In genomic region chr4:180674629-180675367, GRCh38 we compare ENCODE assay signal across 20 cellular contexts.
DNase-seq lines count a peak whose midpoint lies in the region; ATAC-seq and TF ChIP-seq lines count a peak whose summit lies in the region.
"Had no signal": no experiment of that assay in that cellular context is flagged by ENCODE, and none has a peak within 500 bp of the region (broad histone marks: within the 10 kb centered on the region; RNA-seq: fewer than 3 reads in every experiment).

No MANE protein-coding gene starts in this region.

- no peaks in the 10 kb centered on the region for H3K79me2 ChIP-seq in GM23338 (replicated peaks; ENCODE audit: insufficient read depth)
- no peaks in the 10 kb centered on the region for H3K79me2 ChIP-seq in neural progenitor cell (ENCODE audit: low read depth)

- no peak overlapping the region for H3K9ac ChIP-seq in neural progenitor cell

- H3K4me1 ChIP-seq in GM23338 (ENCODE audit: insufficient read depth) (peaks cover 11% of the 10 kb centered on the region), SJCRH30 (peaks cover 10% of the 10 kb centered on the region), neural progenitor cell (peaks cover 14% of the 10 kb centered on the region)

- H3K4me1 Mint-ChIP-seq in GM23338 (peaks cover 13% of the 10 kb centered on the region), neural progenitor cell (peaks cover 6% of the 10 kb centered on the region)
- H3K4me1 Mint-ChIP-seq: CD4-positive, CD25-positive, alpha-beta regulatory T cell had no signal

- H3F3A ChIP-seq in GM23338 (replicated peaks; ENCODE audit: low read depth) (no peaks in the 10 kb centered on the region), neural progenitor cell (ENCODE audit: low read depth) (no peaks in the 10 kb centered on the region)

- H3K9me3 ChIP-seq in SJCRH30 (replicated peaks) (no peaks in the 10 kb centered on the region), neural progenitor cell (ENCODE audit: low read depth) (no peaks in the 10 kb centered on the region)
- H3K9me3 ChIP-seq: MG63 had no signal

- TF ChIP-seq CTCF in GM23338 (conservative IDR thresholded peaks at IDR 0.05; ENCODE audit: low read depth in 2 of 2) (no peak), neural progenitor cell (IDR thresholded peaks at IDR 0.05) (no peak)

- H3K27me3 Mint-ChIP-seq in GM23338 (ENCODE audit: insufficient read depth, low read depth, poor library complexity) = no peaks in the 10 kb centered on the region
- peaks cover 2% of the 10 kb centered on the region for H3K27me3 Mint-ChIP-seq in neural progenitor cell (ENCODE audit: insufficient read depth, low read depth)
- H3K27me3 Mint-ChIP-seq: CD4-positive, CD25-positive, alpha-beta regulatory T cell had no signal

- H3K27ac ChIP-seq in GM23338 (ENCODE audit: low read depth) (no peak overlapping the region), SJCRH30 (peak overlapping the region; percentile 96), neural progenitor cell (no peak overlapping the region)
- H3K27ac ChIP-seq: SK-N-MC had no signal

- ATAC-seq in GM23338 (no peak), GM21717 (IDR thresholded peaks at IDR 0.05; ENCODE audit: unreplicated experiment) (no peak)
- ATAC-seq: PC-3 had no signal

- H3K36me3 ChIP-seq in GM23338 (ENCODE audit: insufficient read depth) (no peaks in the 10 kb centered on the region), SJCRH30 (no peaks in the 10 kb centered on the region), neural progenitor cell (no peaks in the 10 kb centered on the region)
- H3K36me3 ChIP-seq: MG63 had no signal

- H3K9me3 Mint-ChIP-seq in GM23338 (no peaks in the 10 kb centered on the region), neural progenitor cell (no peaks in the 10 kb centered on the region)

- H2AFZ ChIP-seq in GM23338 = peak overlapping the region; percentile 66
- H2AFZ ChIP-seq in neural progenitor cell (replicated peaks) = peak overlapping the region; percentile 34

- H3K36me3 Mint-ChIP-seq in GM23338 (ENCODE audit: low read depth) (no peaks in the 10 kb centered on the region), neural progenitor cell (no peaks in the 10 kb centered on the region)
- H3K36me3 Mint-ChIP-seq: CD4-positive, CD25-positive, alpha-beta regulatory T cell had no signal

- DNase-seq in GM23338 (ENCODE audit: low spot score) (no peak), NCI-H146 treated with DMSO at 0.1 percent for 48 hours (lab: John Stamatoyannopoulos, UW; ENCODE audit: unreplicated experiment) (peak; percentile 83), SJCRH30 (no peak), neural progenitor cell (ENCODE audit: low spot score) (no peak), NCI-H2227 (lab: John Stamatoyannopoulos, UW; ENCODE audit: unreplicated experiment) (no peak), midbrain (lab: John Stamatoyannopoulos, UW) (no peak), NCI-H526 treated with DMSO at 0.1 percent for 48 hours (lab: John Stamatoyannopoulos, UW) (no peak)
- DNase-seq: AML-193; CD4-positive, CD25-positive, alpha-beta regulatory T cell; DMS79 treated with DMSO at 0.1 percent for 48 hours; GDM1; KBM-7; MG63; NCI-H1436; NCI-H2171; NK-92 treated with Interleukin-12 subunit alpha and Interleukin-12 subunit beta, amount 100 ng/mL, for 24 hours; PC-3; T-helper 1 cell had no signal

- H3K27me3 ChIP-seq in GM23338 (ENCODE audit: insufficient read depth) (no peaks in the 10 kb centered on the region), SJCRH30 (no peaks in the 10 kb centered on the region), neural progenitor cell (no peaks in the 10 kb centered on the region)
- H3K27me3 ChIP-seq: MG63 had no signal

- H3K27ac Mint-ChIP-seq in GM23338 (no peak overlapping the region), neural progenitor cell (no peak overlapping the region)
- H3K27ac Mint-ChIP-seq: CD4-positive, CD25-positive, alpha-beta regulatory T cell had no signal

- H3K4me3 Mint-ChIP-seq in GM23338 = no peak overlapping the region
- no peak overlapping the region for H3K4me3 Mint-ChIP-seq in neural progenitor cell
- H3K4me3 Mint-ChIP-seq: CD4-positive, CD25-positive, alpha-beta regulatory T cell had no signal

- H3K4me3 ChIP-seq in GM23338 (no peak overlapping the region), SJCRH30 (no peak overlapping the region), neural progenitor cell (no peak overlapping the region)
- H3K4me3 ChIP-seq: MG63, SK-N-MC had no signal

- H3K4me2 ChIP-seq in GM23338 (peak overlapping the region; percentile 51), neural progenitor cell (peak overlapping the region; percentile 19)

- H4K20me1 ChIP-seq in GM23338 (replicated peaks; ENCODE audit: insufficient read depth) = no peaks in the 10 kb centered on the region
- H4K20me1 ChIP-seq in neural progenitor cell (ENCODE audit: low read depth) = no peaks in the 10 kb centered on the region

- no peaks in the 10 kb centered on the region; the same call in 1 of the 2 replicates for H3K9me2 ChIP-seq in GM23338 (ENCODE audit: insufficient read depth)

TF ChIP-seq in GM23338, 12 proteins besides CTCF, POLR2A, EP300 and RAD21 (continues in another document):
- TF ChIP-seq JUNB (IDR thresholded peaks at IDR 0.05; ENCODE audit: unreplicated experiment) (no peak), REST (IDR thresholded peaks at IDR 0.05; ENCODE audit: unreplicated experiment) (no peak)
